14 cellular contexts compared by ENCODE assay signal in the genomic region with DNA sequence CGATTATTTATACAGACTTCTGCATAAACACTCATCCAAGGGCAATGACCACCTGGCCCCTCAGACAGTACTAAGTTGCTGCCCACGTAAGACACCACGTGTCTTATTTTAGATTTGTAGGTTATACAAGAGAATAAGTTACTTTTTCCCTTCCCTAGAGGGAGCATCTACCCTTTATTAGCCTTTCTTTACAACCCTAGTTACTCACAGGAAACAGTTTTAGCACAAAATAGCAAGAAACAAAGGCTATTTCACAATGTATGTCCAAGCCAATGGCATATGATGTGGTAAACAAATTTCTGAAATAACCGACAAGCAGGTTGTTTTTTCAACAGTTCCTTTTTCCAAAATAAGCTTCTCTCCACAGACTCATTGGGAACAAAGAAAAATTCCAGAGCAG. TPM values are rescaled to one million over a fixed set of nuclear protein-coding genes. Genes with fewer than 3 reads are reported as not detected.
DNase-seq lines count a peak whose midpoint lies in the region; ATAC-seq and TF ChIP-seq lines count a peak whose summit lies in the region.
"Had no signal": no experiment of that assay in that cellular context is flagged by ENCODE, and none has a peak within 500 bp of the region (broad histone marks: within the 10 kb centered on the region; RNA-seq: fewer than 3 reads in every experiment).

No MANE protein-coding gene starts in this region.

- H3K36me3 ChIP-seq in right atrium auricular region (no peaks in the 10 kb centered on the region), left ventricle myocardium inferior (peaks cover 10% of the 10 kb centered on the region)
- H3K36me3 ChIP-seq: thyroid gland had no signal

- H3K4me1 ChIP-seq in right atrium auricular region (peaks cover 0 to 35% of the 10 kb centered on the region in 2 donors), left ventricle myocardium inferior (peaks cover 40% of the 10 kb centered on the region)

- H3K27ac ChIP-seq in right atrium auricular region (peak overlapping the region; percentile 11 to 30), left ventricle myocardium inferior (replicated peaks) (no peak overlapping the region), dorsolateral prefrontal cortex (peak overlapping the region in 38 of 59 donors; percentile 3 to 82 (median 40))
- H3K27ac ChIP-seq: body of pancreas, epithelial cell of prostate, thyroid gland had no signal

- H3K4me3 Mint-ChIP-seq in nephron = peak overlapping the region in 1 of 3 experiments; percentile 9

- H3K27me3 ChIP-seq in right atrium auricular region (no peaks in the 10 kb centered on the region), left ventricle myocardium inferior (ENCODE audit: low read depth) (no peaks in the 10 kb centered on the region), dorsolateral prefrontal cortex (no peaks in the 10 kb centered on the region)
- H3K27me3 ChIP-seq: body of pancreas, thyroid gland had no signal

- intact Hi-C loops in left ventricle myocardium inferior (cut with micrococcal nuclease) (no loop called here), dorsolateral prefrontal cortex (cut with DNase I) (no loop called here), lower leg skin (cut with DNase I; ENCODE audit: low total_unique reads) (no loop called here)

- peaks cover 4% of the 10 kb centered on the region for H3K27me3 Mint-ChIP-seq in nephron (ENCODE audit: low read depth)

- peaks cover 34% of the 10 kb centered on the region for H3K36me3 Mint-ChIP-seq in nephron (ENCODE audit: low read depth)

- WGBS in lower leg skin, 2 donors = 48 to 56% methylated on average over 4 of the region's 4 CpGs

- H3K9me3 Mint-ChIP-seq in nephron = no peaks in the 10 kb centered on the region

- H3K4me1 Mint-ChIP-seq in nephron = peaks cover 41% of the 10 kb centered on the region

- H3K9me3 ChIP-seq in right atrium auricular region (no peaks in the 10 kb centered on the region), left ventricle myocardium inferior (replicated peaks) (no peaks in the 10 kb centered on the region)
- H3K9me3 ChIP-seq: body of pancreas, thyroid gland had no signal

- H3K4me3 ChIP-seq in right atrium auricular region (no peak overlapping the region), left ventricle myocardium inferior (no peak overlapping the region), dorsolateral prefrontal cortex (no peak overlapping the region), lower leg skin (ENCODE audit: low read depth, poor library complexity, severe bottlenecking) (no peak overlapping the region)
- H3K4me3 ChIP-seq: body of pancreas, smooth muscle cell, thyroid gland had no signal

- peak overlapping the region; percentile 55 to 91 (median 81) for H3K27ac Mint-ChIP-seq in nephron

- ATAC-seq in GM21717 (IDR thresholded peaks at IDR 0.05; ENCODE audit: unreplicated experiment) (no peak), GM18909 (IDR thresholded peaks at IDR 0.05; ENCODE audit: poor library complexity, unreplicated experiment) (no peak)
- ATAC-seq: body of pancreas had no signal

- TF ChIP-seq CTCF in right atrium auricular region (IDR thresholded peaks at IDR 0.05) (no peak), left ventricle myocardium inferior (IDR thresholded peaks at IDR 0.05; ENCODE audit: borderline replicate concordance) (no peak), dorsolateral prefrontal cortex (IDR thresholded peaks at IDR 0.05 in 54 of 56, conservative IDR thresholded peaks at IDR 0.05 in 2 of 56; ENCODE audit: low read depth in 1 of 56, partially characterized antibody in 56 of 56) (peak in 10 of 56 donors; percentile 7 to 23 (median 16)), nephron (IDR thresholded peaks at IDR 0.05; ENCODE audit: unreplicated experiment in 3 of 3) (no peak), lower leg skin (IDR thresholded peaks at IDR 0.05) (no peak)

- TF ChIP-seq POLR2A in lower leg skin (IDR thresholded peaks at IDR 0.05) = no peak

- no peak for DNase-seq in right atrium auricular region (ENCODE audit: low spot score)
- DNase-seq in left ventricle myocardium inferior = no peak
- no peak for DNase-seq in dorsolateral prefrontal cortex
- no peak for DNase-seq in lower leg skin (ENCODE audit: low spot score in 2 of 2)
- no peak for DNase-seq in NCI-H524 treated with DMSO at 0.1 percent for 48 hours (lab: John Stamatoyannopoulos, UW)
- DNase-seq: activated CD4-positive, alpha-beta T cell treated with anti-CD3 and anti-CD28 coated beads for 4 hours; body of pancreas; OCI-M1; thyroid gland had no signal

RNA-seq across cellular contexts. Expression of a gene that starts 50.1 kb away (rescaled TPM):
- total RNA-seq in right atrium auricular region (10 to 100 TPM in 1 of 2 donors, 1 to 10 TPM in 1; 7.0 to 11.9 TPM), left ventricle myocardium inferior (9.3 TPM), dorsolateral prefrontal cortex (10 to 100 TPM in 50 of 120 experiments, 1 to 10 TPM in 70; 5.1 to 20.0 (median 9.3) TPM), lower leg skin (10 to 100 TPM; 18.2 to 44.0 (median 22.8) TPM)
